ENCODE assay signal across 36 cellular contexts in the genomic region with DNA sequence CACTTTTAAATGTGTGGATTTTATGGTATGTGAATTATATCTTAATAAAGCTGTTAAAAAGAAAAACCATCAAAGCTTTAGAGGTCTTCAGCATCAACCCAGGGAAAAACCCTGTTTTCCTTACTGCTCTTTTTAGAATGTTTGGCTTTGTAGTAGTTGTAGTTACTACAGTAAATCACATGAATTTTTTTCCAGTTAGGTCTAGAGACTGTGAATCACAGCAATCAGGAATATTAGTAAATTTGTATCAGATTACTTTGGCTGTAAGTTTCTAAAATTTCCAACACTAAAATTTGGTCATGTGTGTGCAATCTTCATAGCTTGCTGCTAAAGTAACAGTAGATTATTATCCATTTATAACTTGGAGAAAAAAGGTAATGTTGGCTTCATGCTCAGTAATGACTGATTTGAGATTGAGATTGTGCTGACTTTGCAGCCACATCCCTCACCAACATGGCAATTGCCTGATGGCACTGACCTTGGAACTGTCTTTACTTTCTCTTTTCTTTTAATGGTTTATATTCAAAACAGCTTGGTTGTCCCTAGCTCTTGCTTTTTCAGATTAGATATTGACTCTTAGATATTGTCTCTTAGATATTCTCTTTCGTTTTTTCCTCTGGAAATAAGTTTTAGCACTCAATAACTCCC. TPM values are rescaled to one million over a fixed set of nuclear protein-coding genes. Genes with fewer than 3 reads are reported as not detected.
A peak's percentile ranks its signal among the peaks of the same experiment; 100 is the strongest.
DNase-seq lines count a peak whose midpoint lies in the region; ATAC-seq and FAIRE-seq lines count a peak whose summit lies in the region.
"Had no signal": no experiment of that assay in that cellular context is flagged by ENCODE, and none has a peak within 500 bp of the region (broad histone marks: within the 10 kb centered on the region; RNA-seq: fewer than 3 reads in every experiment).

No MANE protein-coding gene starts in this region.

- peaks cover 2 to 6% of the 10 kb centered on the region in 2 donors for H3K4me1 ChIP-seq in small intestine (ENCODE audit: control insufficient read depth in 2 of 2, insufficient read depth in 1 of 2, low read depth in 1 of 2, low read length in 1 of 2)
- H3K4me1 ChIP-seq: uterus had no signal

- H3K9me3 ChIP-seq in T-helper 17 cell (ENCODE audit: control insufficient read depth, low read length, poor library complexity, severe bottlenecking), result no peaks in the 10 kb centered on the region
- H3K9me3 ChIP-seq in small intestine (ENCODE audit: control insufficient read depth, low read depth), result no peaks in the 10 kb centered on the region
- H3K9me3 ChIP-seq: ovary, thoracic aorta, uterus had no signal

- peaks cover 48% of the 10 kb centered on the region for H3K4me1 Mint-ChIP-seq in activated naive CD4-positive, alpha-beta T cell treated with anti-CD3 and anti-CD28 coated beads, Interleukin-2, amount 50 U/mL, for 24 hours
- H3K4me1 Mint-ChIP-seq in T-helper 17 cell, result peaks cover 24% of the 10 kb centered on the region
- H3K4me1 Mint-ChIP-seq: neural crest cell had no signal

- no peaks in the 10 kb centered on the region for H3K27me3 Mint-ChIP-seq in activated naive CD4-positive, alpha-beta T cell treated with anti-CD3 and anti-CD28 coated beads, Interleukin-2, amount 50 U/mL, for 24 hours
- no peaks in the 10 kb centered on the region for H3K27me3 Mint-ChIP-seq in T-helper 17 cell
- H3K27me3 Mint-ChIP-seq: CD4-positive, CD25-positive, alpha-beta regulatory T cell; effector memory CD8-positive, alpha-beta T cell had no signal

- no peak overlapping the region for H3K4me3 ChIP-seq in small intestine (ENCODE audit: low read depth in 1 of 2, low read length in 2 of 2)
- H3K4me3 ChIP-seq: cardiac muscle cell, coronary artery, ovary, skin epidermis, thoracic aorta, uterus had no signal

- WGBS in small intestine, 3 donors, result 11 to 56% (median 23%) methylated on average over 1 of the region's 1 CpG

- H3K36me3 Mint-ChIP-seq in activated naive CD4-positive, alpha-beta T cell treated with anti-CD3 and anti-CD28 coated beads, Interleukin-2, amount 50 U/mL, for 24 hours, result peaks cover 6% of the 10 kb centered on the region
- peaks cover 0 to 29% of the 10 kb centered on the region in 2 donors for H3K36me3 Mint-ChIP-seq in activated naive CD4-positive, alpha-beta T cell treated with anti-CD3 and anti-CD28 coated beads, Interleukin-2, amount 50 U/mL, for 72 hours
- no peaks in the 10 kb centered on the region for H3K36me3 Mint-ChIP-seq in T-helper 17 cell (ENCODE audit: low read depth)

- H3K4me3 Mint-ChIP-seq in activated naive CD4-positive, alpha-beta T cell treated with anti-CD3 and anti-CD28 coated beads, Interleukin-2, amount 50 U/mL, for 24 hours, result no peak overlapping the region
- H3K4me3 Mint-ChIP-seq in T-helper 17 cell, result no peak overlapping the region
- H3K4me3 Mint-ChIP-seq: CD4-positive, CD25-positive, alpha-beta regulatory T cell; effector memory CD8-positive, alpha-beta T cell; neural crest cell had no signal

- no peaks in the 10 kb centered on the region for H3K27me3 ChIP-seq in small intestine (ENCODE audit: control insufficient read depth in 2 of 2, insufficient read depth in 2 of 2, low read length in 2 of 2)
- H3K27me3 ChIP-seq: cardiac muscle cell, ovary, uterus had no signal

- FAIRE-seq in islet of Langerhans (lab: Jason Lieb, UNC) (peak; percentile 92), small intestine (lab: Jason Lieb, UNC) (no peak)
- FAIRE-seq: A204.1, astrocyte had no signal

- H3K27ac Mint-ChIP-seq in activated naive CD4-positive, alpha-beta T cell treated with anti-CD3 and anti-CD28 coated beads, Interleukin-2, amount 50 U/mL, for 24 hours, result peak overlapping the region; percentile 62
- H3K27ac Mint-ChIP-seq in activated naive CD4-positive, alpha-beta T cell treated with anti-CD3 and anti-CD28 coated beads, Interleukin-2, amount 50 U/mL, for 72 hours, result peak overlapping the region in 1 of 2 donors; percentile 47
- H3K27ac Mint-ChIP-seq in T-helper 17 cell, result peak overlapping the region; percentile 56
- H3K27ac Mint-ChIP-seq: activated T-helper 2 cell treated with anti-CD3 and anti-CD28 coated beads, Interferon-gamma antibody, Interleukin-2, Interleukin-4, amounts not matched to agents 10 μg/mL and 5 μg/mL and 100 μg/mL, durations not matched to agents 14 hours and 24 hours and 36 hours had no signal

- no peaks in the 10 kb centered on the region for H3K9me3 Mint-ChIP-seq in activated naive CD4-positive, alpha-beta T cell treated with anti-CD3 and anti-CD28 coated beads, Interleukin-2, amount 50 U/mL, for 24 hours
- H3K9me3 Mint-ChIP-seq in activated naive CD4-positive, alpha-beta T cell treated with anti-CD3 and anti-CD28 coated beads, Interleukin-2, amount 50 U/mL, for 72 hours, result no peaks in the 10 kb centered on the region
- H3K9me3 Mint-ChIP-seq: activated T-helper 2 cell treated with anti-CD3 and anti-CD28 coated beads, Interferon-gamma antibody, Interleukin-2, Interleukin-4, amounts not matched to agents 10 μg/mL and 5 μg/mL and 100 μg/mL, durations not matched to agents 14 hours and 24 hours and 36 hours; CD4-positive, CD25-positive, alpha-beta regulatory T cell; effector memory CD8-positive, alpha-beta T cell; neural crest cell had no signal

- DNase-seq in activated naive CD4-positive, alpha-beta T cell treated with anti-CD3 and anti-CD28 coated beads, Interleukin-2, amount 50 U/mL, for 72 hours (ENCODE audit: low spot score in 2 of 2), result no peak
- no peak for DNase-seq in T-helper 17 cell
- DNase-seq in small intestine, result peak; percentile 62
- DNase-seq in NCI-H1436 (lab: John Stamatoyannopoulos, UW), result no peak
- no peak for DNase-seq in ecto neural progenitor cell (ENCODE audit: low spot score)
- DNase-seq: activated CD8-positive, alpha-beta memory T cell treated with anti-CD3 and anti-CD28 coated beads for 24 hours; activated naive CD4-positive, alpha-beta T cell treated with anti-CD3 and anti-CD28 coated beads, Interleukin-2, amount 50 U/mL, for 16 hours; activated T-cell treated with anti-CD3 and anti-CD28 coated beads for 4 hours; AML-193; effector memory CD8-positive, alpha-beta T cell; erythroblast; foreskin fibroblast; H7; mammary epithelial cell; MV-4-11; NCI-H1436 treated with DMSO at 0.1 percent for 48 hours; NCI-H2081 treated with DMSO at 0.1 percent for 48 hours; NCI-H226; ovary; SHP77; stimulated activated naive CD4-positive, alpha-beta T cell treated with Interleukin-2 at 50 U/mL for 16 hours; T-helper 9 cell; uterus had no signal

- H3K27ac ChIP-seq in small intestine (ENCODE audit: low read depth in 1 of 2, low read length in 1 of 2), result no peak overlapping the region
- H3K27ac ChIP-seq: cardiac muscle cell, thoracic aorta had no signal

- no peaks in the 10 kb centered on the region for H3K36me3 ChIP-seq in small intestine (ENCODE audit: control insufficient read depth in 2 of 2, insufficient read depth in 2 of 2, low read length in 2 of 2)
- H3K36me3 ChIP-seq: cardiac muscle cell, ovary, thoracic aorta, uterus had no signal

- no peak for ATAC-seq in activated naive CD4-positive, alpha-beta T cell treated with anti-CD3 and anti-CD28 coated beads, Interleukin-2, amount 50 U/mL, for 72 hours
- ATAC-seq in T-helper 17 cell, result no peak
- ATAC-seq in GM18511 (IDR thresholded peaks at IDR 0.05; ENCODE audit: unreplicated experiment), result no peak
- ATAC-seq: effector memory CD8-positive, alpha-beta T cell; Panc1 had no signal

RNA-seq across cellular contexts. Expression of a gene that starts 41.1 kb away (rescaled TPM):
- 10 to 100 TPM in 1 of 2 donors, 1 to 10 TPM in 1; 8.1 to 24.1 TPM for total RNA-seq in activated naive CD4-positive, alpha-beta T cell treated with anti-CD3 and anti-CD28 coated beads, Interleukin-2, amount 50 U/mL, for 72 hours
- 10 to 100 TPM in 1 of 2 donors, 1 to 10 TPM in 1; 6.7 to 18.2 TPM for total RNA-seq in T-helper 17 cell
- 10 to 100 TPM in 1 of 3 donors, 1 to 10 TPM in 2; 1.6 to 11.2 (median 2.9) TPM for polyA plus RNA-seq in small intestine
